In the genomic region with DNA sequence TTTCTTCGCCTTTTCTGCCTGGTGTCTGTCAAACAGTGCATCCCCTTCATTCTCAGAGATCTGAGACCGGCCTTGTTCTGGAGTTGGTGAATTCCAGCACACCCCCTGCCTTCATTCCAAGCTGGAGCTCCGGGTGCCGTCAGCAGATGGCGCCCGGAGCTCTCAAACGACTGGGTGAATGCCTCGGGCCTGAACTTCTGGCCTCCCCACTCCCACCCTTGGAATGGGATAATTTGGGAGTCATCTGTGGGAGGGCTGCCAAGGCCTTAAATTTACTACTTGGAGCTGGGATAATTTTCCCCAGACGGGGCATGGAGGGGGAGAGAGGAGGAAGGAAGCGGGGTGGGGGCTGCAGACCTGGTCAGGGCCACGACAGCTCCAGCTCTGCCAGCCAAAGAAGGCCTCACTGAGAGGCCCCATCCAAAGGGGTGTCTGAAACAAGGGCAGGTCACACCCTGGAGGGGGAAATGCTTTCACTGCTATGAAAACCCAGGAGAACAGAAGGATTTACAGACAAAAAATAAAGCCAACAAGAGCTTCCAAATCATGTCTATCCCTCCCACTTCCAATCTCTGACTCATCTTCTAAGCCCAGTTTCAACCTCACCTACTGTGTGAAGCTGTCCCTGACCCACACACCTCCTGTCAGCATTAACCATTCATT, we compare ENCODE assay signal across 8 cellular contexts.
DNase-seq lines count a peak whose midpoint lies in the region; ATAC-seq and TF ChIP-seq lines count a peak whose summit lies in the region.

No MANE protein-coding gene starts in this region.

- ATAC-seq in GM21576 (IDR thresholded peaks at IDR 0.05; ENCODE audit: unreplicated experiment) (no peak), HG03135 (IDR thresholded peaks at IDR 0.05; ENCODE audit: unreplicated experiment) (no peak)

- DNase-seq in AG09319 (ENCODE audit: extremely low read depth, low read depth), result peak; percentile 35
- DNase-seq in GM19238 (ENCODE audit: insufficient read length, low spot score), result peak; percentile 41
- peak; percentile 93 for DNase-seq in NCI-H226
- DNase-seq in activated T-cell treated with anti-CD3 and anti-CD28 coated beads for 48 hours (ENCODE audit: low read depth), result peak; percentile 17
- DNase-seq in foreskin fibroblast, result peak; percentile 35 to 80
- peak; percentile 11 for DNase-seq in occipital lobe (lab: John Stamatoyannopoulos, UW)

- TF ChIP-seq CTCF in AG09319 (IDR thresholded peaks at IDR 0.05; ENCODE audit: low read depth, low read length), result peak; percentile 90
- TF ChIP-seq CTCF in foreskin fibroblast (IDR thresholded peaks at IDR 0.05; ENCODE audit: low read depth, low read length), result peak; percentile 93

- no peak overlapping the region for H3K4me3 ChIP-seq in foreskin fibroblast (ENCODE audit: low read depth in 1 of 2, low read length in 2 of 2)

Comparison
In these comparisons a context has a peak if more than half of its experiments do, and no peak if none do; other contexts are left out.
1. DNase-seq: peak in every context shown above with its lines; median percentile 93 in NCI-H226; 58 in foreskin fibroblast; 41 in GM19238; 35 in AG09319; 17 in activated T-cell treated with anti-CD3 and anti-CD28 coated beads for 48 hours; 11 in occipital lobe.